ENCODE assay signal across 19 cellular contexts in the genomic region with DNA sequence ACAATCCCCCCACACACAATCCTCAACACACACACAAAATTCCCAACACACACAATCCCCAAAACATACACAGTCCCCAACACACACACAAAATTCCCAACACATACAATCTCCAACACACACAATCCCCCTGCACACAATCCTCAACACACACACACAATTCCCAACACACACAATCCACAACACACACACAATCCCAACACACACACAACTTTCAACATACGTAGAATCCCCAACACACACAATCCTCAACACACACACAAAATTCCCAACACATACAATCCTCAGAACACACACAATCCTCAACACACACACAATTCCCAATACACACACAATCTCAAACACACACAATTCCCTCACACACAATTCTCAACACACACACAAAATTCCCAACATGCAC. TPM values are rescaled to one million over a fixed set of nuclear protein-coding genes. Genes with fewer than 3 reads are reported as not detected.
DNase-seq lines count a peak whose midpoint lies in the region; ATAC-seq, FAIRE-seq and TF ChIP-seq lines count a peak whose summit lies in the region.
"Had no signal": no experiment of that assay in that cellular context is flagged by ENCODE, and none has a peak within 500 bp of the region (broad histone marks: within the 10 kb centered on the region; RNA-seq: fewer than 3 reads in every experiment).

No MANE protein-coding gene starts in this region.

- H3K9me3 Mint-ChIP-seq in activated T-cell treated with anti-CD3 and anti-CD28 coated beads, Interleukin-2, amount 50 U/mL, for 72 hours = peaks cover 7 to 15% of the 10 kb centered on the region in 2 donors
- H3K9me3 Mint-ChIP-seq in activated naive CD8-positive, alpha-beta T cell treated with anti-CD3 and anti-CD28 coated beads for 36 hours = peaks cover 13% of the 10 kb centered on the region
- H3K9me3 Mint-ChIP-seq in nephron progenitor cell = peaks cover 3% of the 10 kb centered on the region

- FAIRE-seq in HTR-8/SVneo (lab: Jason Lieb, UNC) = peak; percentile 91

- no peak for ATAC-seq in activated T-cell treated with anti-CD3 and anti-CD28 coated beads, Interleukin-2, amount 50 U/mL, for 72 hours (replicated peaks in 1 of 2)
- ATAC-seq: esophagus mucosa, left lung, mucosa of descending colon had no signal

- CTCF ChIA-PET in RWPE1 (lab: Yijun Ruan, JAX) = no interaction called here

- TF ChIP-seq CTCF in nephron progenitor cell (IDR thresholded peaks at IDR 0.05) (no peak), RWPE1 (conservative IDR thresholded peaks at IDR 0.05; ENCODE audit: low read depth) (no peak)

- POLR2A ChIA-PET in RWPE1 (lab: Yijun Ruan, JAX; ENCODE audit: low non-redundant PET) = no interaction called here

- peaks cover 35% of the 10 kb centered on the region for H3K27me3 Mint-ChIP-seq in activated T-cell treated with anti-CD3 and anti-CD28 coated beads, Interleukin-2, amount 50 U/mL, for 72 hours (ENCODE audit: low read depth)
- H3K27me3 Mint-ChIP-seq in activated naive CD8-positive, alpha-beta T cell treated with anti-CD3 and anti-CD28 coated beads for 36 hours = peaks cover 32% of the 10 kb centered on the region
- H3K27me3 Mint-ChIP-seq in nephron progenitor cell (ENCODE audit: low read depth, poor library complexity) = peaks cover 13% of the 10 kb centered on the region

- H3K27ac ChIP-seq in RWPE1 = no peak overlapping the region
- H3K27ac ChIP-seq: left lung had no signal

- peaks cover 80% of the 10 kb centered on the region for H3K4me1 Mint-ChIP-seq in activated T-cell treated with anti-CD3 and anti-CD28 coated beads, Interleukin-2, amount 50 U/mL, for 72 hours (ENCODE audit: low read depth)
- H3K4me1 Mint-ChIP-seq in activated naive CD8-positive, alpha-beta T cell treated with anti-CD3 and anti-CD28 coated beads for 36 hours = peaks cover 63% of the 10 kb centered on the region
- H3K4me1 Mint-ChIP-seq in nephron progenitor cell = peaks cover 43% of the 10 kb centered on the region

- H3K27ac Mint-ChIP-seq in activated T-cell treated with anti-CD3 and anti-CD28 coated beads, Interleukin-2, amount 50 U/mL, for 72 hours = peak overlapping the region; percentile 62
- H3K27ac Mint-ChIP-seq in activated naive CD8-positive, alpha-beta T cell treated with anti-CD3 and anti-CD28 coated beads for 36 hours = peak overlapping the region; percentile 66
- H3K27ac Mint-ChIP-seq in nephron progenitor cell = peak overlapping the region; percentile 70

- no peak for DNase-seq in activated T-cell treated with anti-CD3 and anti-CD28 coated beads, Interleukin-2, amount 50 U/mL, for 72 hours
- DNase-seq in activated T-cell treated with anti-CD3 and anti-CD28 coated beads for 4 hours (no peak), HTR-8/SVneo (ENCODE audit: insufficient read length, low spot score) (no peak), nephron progenitor cell (no peak), DMS53 treated with DMSO at 0.1 percent for 48 hours (lab: John Stamatoyannopoulos, UW; ENCODE audit: unreplicated experiment) (no peak), RWPE1 (ENCODE audit: low spot score) (no peak)
- no peak for DNase-seq in activated naive CD8-positive, alpha-beta T cell treated with anti-CD3 and anti-CD28 coated beads for 36 hours
- no peak for DNase-seq in activated CD4-positive, CD25-positive, alpha-beta regulatory T cell (lab: John Stamatoyannopoulos, UW)
- DNase-seq: central memory CD4-positive, alpha-beta T cell; NCI-H2029 treated with DMSO at 0.1 percent for 48 hours; NCI-H446; NK-92 treated with Interleukin-12 subunit alpha and Interleukin-12 subunit beta, amount 100 ng/mL, for 24 hours; sigmoid colon; SW 1271 had no signal

- peak overlapping the region; percentile 29 to 55 for H3K4me3 Mint-ChIP-seq in activated T-cell treated with anti-CD3 and anti-CD28 coated beads, Interleukin-2, amount 50 U/mL, for 72 hours
- no peak overlapping the region for H3K4me3 Mint-ChIP-seq in activated naive CD8-positive, alpha-beta T cell treated with anti-CD3 and anti-CD28 coated beads for 36 hours
- H3K4me3 Mint-ChIP-seq in nephron progenitor cell = no peak overlapping the region

- H3K36me3 Mint-ChIP-seq in activated T-cell treated with anti-CD3 and anti-CD28 coated beads, Interleukin-2, amount 50 U/mL, for 72 hours (ENCODE audit: insufficient read depth in 2 of 2) = peaks cover 5 to 16% of the 10 kb centered on the region in 2 donors
- peaks cover 16% of the 10 kb centered on the region for H3K36me3 Mint-ChIP-seq in activated naive CD8-positive, alpha-beta T cell treated with anti-CD3 and anti-CD28 coated beads for 36 hours
- no peaks in the 10 kb centered on the region for H3K36me3 Mint-ChIP-seq in nephron progenitor cell (ENCODE audit: low read depth)

RNA-seq across cellular contexts. Expression of a gene that starts 2.6 kb away (rescaled TPM):
- total RNA-seq in activated T-cell treated with anti-CD3 and anti-CD28 coated beads, Interleukin-2, amount 50 U/mL, for 72 hours = 10 to 100 TPM; 15.7 to 23.0 TPM
- total RNA-seq in activated naive CD8-positive, alpha-beta T cell treated with anti-CD3 and anti-CD28 coated beads for 36 hours = 10 to 100 TPM; 24.3 TPM
- total RNA-seq: osteocyte had no signal

RNA-seq across cellular contexts. Expression of a gene that starts 8.3 kb away (rescaled TPM):
- total RNA-seq in activated T-cell treated with anti-CD3 and anti-CD28 coated beads, Interleukin-2, amount 50 U/mL, for 72 hours = under 1 TPM; 0.12 to 0.56 TPM
- total RNA-seq in activated naive CD8-positive, alpha-beta T cell treated with anti-CD3 and anti-CD28 coated beads for 36 hours = under 1 TPM in 1 of 2 experiments, not detected in 1; 0.20 TPM
- total RNA-seq: esophagus mucosa, H7, mucosa of descending colon, osteocyte had no signal

RNA-seq across cellular contexts. Expression of a gene that starts 52.3 kb away (rescaled TPM):
- 1 to 10 TPM in 1 of 2 donors, under 1 TPM in 1; 0.37 to 1.4 TPM for total RNA-seq in activated T-cell treated with anti-CD3 and anti-CD28 coated beads, Interleukin-2, amount 50 U/mL, for 72 hours
- under 1 TPM; 0.08 to 0.40 TPM for total RNA-seq in activated naive CD8-positive, alpha-beta T cell treated with anti-CD3 and anti-CD28 coated beads for 36 hours
- total RNA-seq: esophagus mucosa, H7, osteocyte had no signal

Comparison
In these comparisons a context has a peak if more than half of its experiments do, and no peak if none do; other contexts are left out.
1. H3K4me3 Mint-ChIP-seq: peak in activated T-cell treated with anti-CD3 and anti-CD28 coated beads, Interleukin-2, amount 50 U/mL, for 72 hours (2 of 2); none in activated naive CD8-positive, alpha-beta T cell treated with anti-CD3 and anti-CD28 coated beads for 36 hours (single experiment) and nephron progenitor cell (single experiment).
2. Peak in every context shown above with its lines, with median percentiles within 50 percentile points of each other: H3K27ac Mint-ChIP-seq.